Comparison of ENCODE assay signal across 12 cellular contexts in genomic region chr10:15718495-15719061, GRCh38. TPM values are rescaled to one million over a fixed set of nuclear protein-coding genes. Genes with fewer than 3 reads are reported as not detected.
A peak's percentile ranks its signal among the peaks of the same experiment; 100 is the strongest.
DNase-seq lines count a peak whose midpoint lies in the region; ATAC-seq, FAIRE-seq and TF ChIP-seq lines count a peak whose summit lies in the region.
"Had no signal": no experiment of that assay in that cellular context is flagged by ENCODE, and none has a peak within 500 bp of the region (broad histone marks: within the 10 kb centered on the region; RNA-seq: fewer than 3 reads in every experiment).

No MANE protein-coding gene starts in this region.

- peaks cover 0 to 5% of the 10 kb centered on the region in 2 donors for H3K36me3 ChIP-seq in aorta (ENCODE audit: control insufficient read depth in 1 of 2, insufficient read depth in 2 of 2, low read length in 1 of 2)

- DNase-seq in Right ventricle myocardium superior (no peak), Right ventricle myocardium inferior (ENCODE audit: missing footprints) (no peak), fibroblast of the aortic adventitia (ENCODE audit: low read depth) (no peak), nephron progenitor cell (peak; percentile 40), aorta (no peak), RCC 7860 (ENCODE audit: low spot score) (no peak)
- no peak for DNase-seq in activated T-cell treated with anti-CD3 and anti-CD28 coated beads, Interleukin-2, amount 50 U/mL, for 4 hours
- DNase-seq: activated CD4-positive, alpha-beta T cell treated with anti-CD3 and anti-CD28 coated beads, Interleukin-2, amount 50 U/mL, for 4 hours; activated naive CD4-positive, alpha-beta T cell treated with anti-CD3 and anti-CD28 coated beads for 36 hours; NCI-H748 treated with DMSO at 0.1 percent for 48 hours had no signal

- H3K36me3 Mint-ChIP-seq in nephron progenitor cell (ENCODE audit: low read depth) = peaks cover 34% of the 10 kb centered on the region
- no peaks in the 10 kb centered on the region for H3K36me3 Mint-ChIP-seq in activated T-cell treated with anti-CD3 and anti-CD28 coated beads, Interleukin-2, amount 50 U/mL, for 4 hours (ENCODE audit: insufficient read depth)

- intact Hi-C loops in Right ventricle myocardium superior (cut with DNase I) = loop anchor here (5.0 to 10.0 kb wide), 2 partner anchors 134 to 286 kb away; no protein-coding TSS in a partner anchor
- intact Hi-C loops in Right ventricle myocardium inferior (cut with DNase I) = loop anchor here (5.0 kb wide), 2 partner anchors 109 to 131 kb away; no protein-coding TSS in a partner anchor
- intact Hi-C loops in aorta (cut with DNase I) = loop anchor here (2.0 to 10.0 kb wide), 5 partner anchors 74 to 286 kb away; no protein-coding TSS in a partner anchor

- H3K27me3 ChIP-seq in aorta (ENCODE audit: control insufficient read depth in 1 of 2, insufficient read depth in 2 of 2, low read length in 1 of 2) = no peaks in the 10 kb centered on the region

- no peak for FAIRE-seq in RCC 7860 (lab: Jason Lieb, UNC)
- FAIRE-seq: endometrium had no signal

- 1 to 2% methylated on average over 22 of the region's 22 CpGs for WGBS in aorta, 2 donors

- H3K27ac Mint-ChIP-seq in nephron progenitor cell = no peak overlapping the region
- H3K27ac Mint-ChIP-seq: activated naive CD4-positive, alpha-beta T cell treated with anti-CD3 and anti-CD28 coated beads for 36 hours had no signal

- H3K4me1 ChIP-seq in aorta (ENCODE audit: control insufficient read depth in 1 of 2, insufficient read depth in 2 of 2, low read length in 2 of 2) = no peaks in the 10 kb centered on the region

- peaks cover 25% of the 10 kb centered on the region for H3K27me3 Mint-ChIP-seq in nephron progenitor cell (ENCODE audit: low read depth, poor library complexity)
- H3K27me3 Mint-ChIP-seq in activated T-cell treated with anti-CD3 and anti-CD28 coated beads, Interleukin-2, amount 50 U/mL, for 4 hours (ENCODE audit: low read depth) = peaks cover 47% of the 10 kb centered on the region

- peak; percentile 10 for ATAC-seq in Right ventricle myocardium superior (ENCODE audit: poor library complexity)
- ATAC-seq in Right ventricle myocardium inferior = no peak
- peak; percentile 9 for ATAC-seq in aorta (ENCODE audit: low FRiP score)
- no peak for ATAC-seq in GM19023 (IDR thresholded peaks at IDR 0.05; ENCODE audit: unreplicated experiment)
- ATAC-seq in activated T-cell treated with anti-CD3 and anti-CD28 coated beads, Interleukin-2, amount 50 U/mL, for 4 hours = no peak

- peaks cover 82% of the 10 kb centered on the region for H3K4me1 Mint-ChIP-seq in nephron progenitor cell
- H3K4me1 Mint-ChIP-seq in activated T-cell treated with anti-CD3 and anti-CD28 coated beads, Interleukin-2, amount 50 U/mL, for 4 hours (ENCODE audit: low read depth) = peaks cover 3% of the 10 kb centered on the region

- no peaks in the 10 kb centered on the region for H3K9me3 ChIP-seq in aorta (ENCODE audit: control insufficient read depth, low read length)

- peak overlapping the region; percentile 98 for H3K4me3 Mint-ChIP-seq in nephron progenitor cell
- no peak overlapping the region for H3K4me3 Mint-ChIP-seq in activated T-cell treated with anti-CD3 and anti-CD28 coated beads, Interleukin-2, amount 50 U/mL, for 4 hours
- H3K4me3 Mint-ChIP-seq: activated naive CD4-positive, alpha-beta T cell treated with anti-CD3 and anti-CD28 coated beads for 36 hours had no signal

- H3K9me3 Mint-ChIP-seq in nephron progenitor cell = no peaks in the 10 kb centered on the region
- no peaks in the 10 kb centered on the region for H3K9me3 Mint-ChIP-seq in activated T-cell treated with anti-CD3 and anti-CD28 coated beads, Interleukin-2, amount 50 U/mL, for 4 hours
- H3K9me3 Mint-ChIP-seq: activated naive CD4-positive, alpha-beta T cell treated with anti-CD3 and anti-CD28 coated beads for 36 hours had no signal

- TF ChIP-seq CTCF in fibroblast of the aortic adventitia (IDR thresholded peaks at IDR 0.05; ENCODE audit: insufficient read depth, low read length) (no peak), nephron progenitor cell (IDR thresholded peaks at IDR 0.05) (no peak)

- H3K4me3 ChIP-seq in fibroblast of the aortic adventitia (ENCODE audit: low read depth, low read length) (peak overlapping the region; percentile 51), aorta (ENCODE audit: low read length in 2 of 2) (peak overlapping the region; percentile 95)

- H3K27ac ChIP-seq in aorta (ENCODE audit: low read depth in 1 of 2, low read length in 2 of 2) = peak overlapping the region; percentile 6 to 61

RNA-seq across cellular contexts. Expression of gene ITGA8, which starts 1.1 kb away (rescaled TPM):
- total RNA-seq in Right ventricle myocardium superior = 1.1 TPM
- 1.7 TPM for total RNA-seq in Right ventricle myocardium inferior
- total RNA-seq in fibroblast of the aortic adventitia (ENCODE audit: low replicate concordance) = 2.6 and 38.5 TPM in 2 replicates
- 100 to 1,000 TPM; 516 to 885 TPM for total RNA-seq in aorta
- polyA plus RNA-seq in aorta = 100 to 1,000 TPM; 149 to 336 TPM
- total RNA-seq in activated T-cell treated with anti-CD3 and anti-CD28 coated beads, Interleukin-2, amount 50 U/mL, for 4 hours = not detected
- total RNA-seq: activated naive CD4-positive, alpha-beta T cell treated with anti-CD3 and anti-CD28 coated beads for 36 hours had no signal

Comparison
In these comparisons a context has a peak if more than half of its experiments do, and no peak if none do; other contexts are left out.
1. ATAC-seq: peak in Right ventricle myocardium superior (single experiment) and aorta (single experiment); none in Right ventricle myocardium inferior (single experiment), GM19023 (single experiment) and activated T-cell treated with anti-CD3 and anti-CD28 coated beads, Interleukin-2, amount 50 U/mL, for 4 hours (0 of 2).